In the genomic region with DNA sequence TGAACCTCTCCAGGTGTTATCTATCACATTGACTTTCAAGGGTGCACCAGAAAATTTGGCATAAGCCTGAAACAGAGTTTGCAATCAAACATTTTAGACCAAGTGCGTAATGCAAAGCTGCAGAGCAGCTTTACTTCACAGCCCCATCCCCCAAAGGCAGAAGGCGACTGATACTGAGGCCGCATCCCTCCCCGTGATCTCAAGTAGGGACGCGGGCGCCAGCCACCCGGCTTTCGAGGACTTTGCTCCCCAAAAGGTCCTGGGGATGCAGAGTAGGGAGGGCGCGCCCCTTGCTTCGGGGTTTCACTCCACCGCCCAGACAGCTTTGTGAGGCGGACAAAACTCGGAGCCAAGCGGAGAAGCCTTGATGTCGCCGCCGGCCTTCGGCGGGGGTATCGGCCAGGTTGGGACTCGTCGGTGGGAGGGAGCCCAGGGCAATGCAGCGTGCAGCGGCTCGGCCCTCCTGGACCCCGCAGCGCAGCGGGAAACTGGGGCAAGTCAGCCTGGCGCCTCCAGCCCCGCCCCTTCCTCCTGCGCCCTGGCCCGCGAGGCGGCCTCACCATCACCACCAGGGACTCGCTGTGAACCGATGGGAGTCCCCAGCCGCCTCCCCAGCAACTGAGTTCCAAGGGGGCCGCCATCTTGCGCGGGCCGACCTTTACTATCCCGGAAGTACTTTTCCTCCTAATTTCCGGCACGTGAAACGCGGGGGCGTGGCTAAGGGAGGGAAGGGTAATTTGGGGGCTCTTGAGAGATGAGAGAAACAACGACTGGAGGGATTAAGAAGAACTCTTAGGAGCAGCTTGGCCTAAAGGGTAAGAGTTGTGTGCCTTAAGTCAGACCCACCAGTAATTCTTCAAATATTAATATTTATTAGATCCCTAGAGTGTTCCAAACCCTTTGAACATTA, we compare ENCODE assay signal across 8 cellular contexts. TPM values are rescaled to one million over a fixed set of nuclear protein-coding genes. Genes with fewer than 3 reads are reported as not detected.
DNase-seq lines count a peak whose midpoint lies in the region; ATAC-seq and TF ChIP-seq lines count a peak whose summit lies in the region.

A gene with protein sequence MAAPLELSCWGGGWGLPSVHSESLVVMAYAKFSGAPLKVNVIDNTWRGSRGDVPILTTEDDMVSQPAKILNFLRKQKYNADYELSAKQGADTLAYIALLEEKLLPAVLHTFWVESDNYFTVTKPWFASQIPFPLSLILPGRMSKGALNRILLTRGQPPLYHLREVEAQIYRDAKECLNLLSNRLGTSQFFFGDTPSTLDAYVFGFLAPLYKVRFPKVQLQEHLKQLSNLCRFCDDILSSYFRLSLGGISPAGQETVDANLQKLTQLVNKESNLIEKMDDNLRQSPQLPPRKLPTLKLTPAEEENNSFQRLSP (minus strand): TSS at position 665 of the 910 bp plus-strand sequence. CDS start 24 bp downstream, at position 641.

- ATAC-seq in GM18858 (IDR thresholded peaks at IDR 0.05; ENCODE audit: unreplicated experiment) (peak; percentile 73), HG03095 (IDR thresholded peaks at IDR 0.05; ENCODE audit: unreplicated experiment) (peak; percentile 80), activated B cell treated with CpG ODN at 0.5 μM for 24 hours (ENCODE audit: low read depth) (peak; percentile 95)

- CTCF ChIA-PET in activated B cell treated with CpG ODN at 0.5 μM for 24 hours (lab: Charles Lee) = interaction anchor here (0.9 kb wide), 1 partner anchor 354 kb away, joined by 3 read pairs; no protein-coding TSS in a partner anchor

- peak within 1 kb of the TSS; percentile 88 for H3K4me3 Mint-ChIP-seq in activated B cell treated with CpG ODN at 0.5 μM for 24 hours

- H3K27ac ChIP-seq in 22Rv1 (peak within 1 kb of the TSS; percentile 62), caudate nucleus (ENCODE audit: low read depth, low read length) (peak within 1 kb of the TSS; percentile 50)

- peaks cover 2% of the 10 kb centered on the region for H3K9me3 Mint-ChIP-seq in activated B cell treated with CpG ODN at 0.5 μM for 24 hours

- intact Hi-C loops in activated B cell treated with CpG ODN at 0.5 μM for 24 hours (cut with micrococcal nuclease) = loop anchor here (1.0 to 10.0 kb wide), 8 partner anchors 10 to 1314 kb away; partner anchors contain the start of genes DHFR, HOMER1, MSH3 and SERINC5

- peaks cover 31% of the 10 kb centered on the region for H3K36me3 Mint-ChIP-seq in activated B cell treated with CpG ODN at 0.5 μM for 24 hours (ENCODE audit: low read depth)

- POLR2A ChIA-PET in activated B cell treated with CpG ODN at 0.5 μM for 24 hours (lab: Charles Lee) = interaction anchor here (1.0 to 1.6 kb wide), 4 partner anchors 10 to 417 kb away, joined by 3 to 10 read pairs (median 8); partner anchors contain the start of gene ZFYVE16

- peak within 1 kb of the TSS; percentile 84 for H3K27ac Mint-ChIP-seq in activated B cell treated with CpG ODN at 0.5 μM for 24 hours

- DNase-seq in NCI-H2227 treated with DMSO at 0.1 percent for 48 hours (lab: John Stamatoyannopoulos, UW) = peak; percentile 78
- DNase-seq in activated B cell treated with CpG ODN at 0.5 μM for 24 hours = peak; percentile 74
- DNase-seq in caudate nucleus (lab: John Stamatoyannopoulos, UW) = peak in 60 of 61 donors; percentile 20 to 92 (median 80)
- peak; percentile 94 for DNase-seq in inferior parietal cortex (ENCODE audit: extremely low spot score)
- peak; percentile 61 for DNase-seq in smooth muscle cell of the brain vasculature (ENCODE audit: low read depth, low spot score)

- H3K4me1 Mint-ChIP-seq in activated B cell treated with CpG ODN at 0.5 μM for 24 hours = peaks cover 23% of the 10 kb centered on the region

- TF ChIP-seq CTCF in 22Rv1 (IDR thresholded peaks at IDR 0.05) (no peak), activated B cell treated with CpG ODN at 0.5 μM for 24 hours (IDR thresholded peaks at IDR 0.05) (no peak)

- peaks cover 2% of the 10 kb centered on the region for H3K27me3 Mint-ChIP-seq in activated B cell treated with CpG ODN at 0.5 μM for 24 hours

RNA-seq across cellular contexts. Expression of the gene that starts here (rescaled TPM):
- 20.0 and 21.4 TPM in 2 replicates for total RNA-seq in activated B cell treated with CpG ODN at 0.5 μM for 24 hours

Comparison
In these comparisons a context has a peak if more than half of its experiments do, and no peak if none do; other contexts are left out.
1. Peak in every context shown above with its lines: DNase-seq, ATAC-seq and H3K27ac ChIP-seq.